In the genomic region with DNA sequence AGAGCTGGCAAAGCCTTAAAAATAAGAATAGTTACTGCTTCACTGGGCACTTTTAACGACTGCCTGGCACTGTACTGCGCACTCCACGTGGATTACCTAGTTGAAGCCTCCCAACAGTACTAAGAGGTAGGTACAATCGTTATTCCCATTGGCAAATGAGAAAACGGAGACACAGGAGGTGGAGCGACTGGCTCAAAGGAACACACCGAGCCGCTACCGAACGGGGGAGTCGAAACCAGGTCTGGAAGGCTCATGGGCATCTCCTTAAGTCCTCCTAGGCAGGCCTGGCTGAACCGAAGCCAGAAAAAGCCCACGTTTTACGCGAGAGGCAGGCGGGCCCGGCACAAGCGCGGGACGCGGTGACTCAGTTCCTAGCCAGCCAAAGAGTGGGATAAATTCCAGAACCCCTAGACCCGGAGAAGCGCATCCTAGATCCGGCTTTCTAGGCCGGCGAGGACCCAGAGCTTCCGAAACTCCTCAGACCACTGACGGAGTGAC, we compare ENCODE assay signal across 1 cellular context.
TF ChIP-seq lines count a peak whose summit lies in the region.

No MANE protein-coding gene starts in this region.

TF ChIP-seq in GM12878, 131 proteins besides CTCF, POLR2A, EP300 and RAD21:
- TF ChIP-seq, protein P1, sequence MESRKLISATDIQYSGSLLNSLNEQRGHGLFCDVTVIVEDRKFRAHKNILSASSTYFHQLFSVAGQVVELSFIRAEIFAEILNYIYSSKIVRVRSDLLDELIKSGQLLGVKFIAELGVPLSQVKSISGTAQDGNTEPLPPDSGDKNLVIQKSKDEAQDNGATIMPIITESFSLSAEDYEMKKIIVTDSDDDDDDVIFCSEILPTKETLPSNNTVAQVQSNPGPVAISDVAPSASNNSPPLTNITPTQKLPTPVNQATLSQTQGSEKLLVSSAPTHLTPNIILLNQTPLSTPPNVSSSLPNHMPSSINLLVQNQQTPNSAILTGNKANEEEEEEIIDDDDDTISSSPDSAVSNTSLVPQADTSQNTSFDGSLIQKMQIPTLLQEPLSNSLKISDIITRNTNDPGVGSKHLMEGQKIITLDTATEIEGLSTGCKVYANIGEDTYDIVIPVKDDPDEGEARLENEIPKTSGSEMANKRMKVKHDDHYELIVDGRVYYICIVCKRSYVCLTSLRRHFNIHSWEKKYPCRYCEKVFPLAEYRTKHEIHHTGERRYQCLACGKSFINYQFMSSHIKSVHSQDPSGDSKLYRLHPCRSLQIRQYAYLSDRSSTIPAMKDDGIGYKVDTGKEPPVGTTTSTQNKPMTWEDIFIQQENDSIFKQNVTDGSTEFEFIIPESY (IDR thresholded peaks at IDR 0.05): no peak
- TF ChIP-seq, protein P2, sequence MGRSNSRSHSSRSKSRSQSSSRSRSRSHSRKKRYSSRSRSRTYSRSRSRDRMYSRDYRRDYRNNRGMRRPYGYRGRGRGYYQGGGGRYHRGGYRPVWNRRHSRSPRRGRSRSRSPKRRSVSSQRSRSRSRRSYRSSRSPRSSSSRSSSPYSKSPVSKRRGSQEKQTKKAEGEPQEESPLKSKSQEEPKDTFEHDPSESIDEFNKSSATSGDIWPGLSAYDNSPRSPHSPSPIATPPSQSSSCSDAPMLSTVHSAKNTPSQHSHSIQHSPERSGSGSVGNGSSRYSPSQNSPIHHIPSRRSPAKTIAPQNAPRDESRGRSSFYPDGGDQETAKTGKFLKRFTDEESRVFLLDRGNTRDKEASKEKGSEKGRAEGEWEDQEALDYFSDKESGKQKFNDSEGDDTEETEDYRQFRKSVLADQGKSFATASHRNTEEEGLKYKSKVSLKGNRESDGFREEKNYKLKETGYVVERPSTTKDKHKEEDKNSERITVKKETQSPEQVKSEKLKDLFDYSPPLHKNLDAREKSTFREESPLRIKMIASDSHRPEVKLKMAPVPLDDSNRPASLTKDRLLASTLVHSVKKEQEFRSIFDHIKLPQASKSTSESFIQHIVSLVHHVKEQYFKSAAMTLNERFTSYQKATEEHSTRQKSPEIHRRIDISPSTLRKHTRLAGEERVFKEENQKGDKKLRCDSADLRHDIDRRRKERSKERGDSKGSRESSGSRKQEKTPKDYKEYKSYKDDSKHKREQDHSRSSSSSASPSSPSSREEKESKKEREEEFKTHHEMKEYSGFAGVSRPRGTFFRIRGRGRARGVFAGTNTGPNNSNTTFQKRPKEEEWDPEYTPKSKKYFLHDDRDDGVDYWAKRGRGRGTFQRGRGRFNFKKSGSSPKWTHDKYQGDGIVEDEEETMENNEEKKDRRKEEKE (IDR thresholded peaks at IDR 0.05): no peak
- TF ChIP-seq, protein P3, sequence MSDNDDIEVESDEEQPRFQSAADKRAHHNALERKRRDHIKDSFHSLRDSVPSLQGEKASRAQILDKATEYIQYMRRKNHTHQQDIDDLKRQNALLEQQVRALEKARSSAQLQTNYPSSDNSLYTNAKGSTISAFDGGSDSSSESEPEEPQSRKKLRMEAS (IDR thresholded peaks at IDR 0.05; ENCODE audit: low read depth, low read length): no peak
- TF ChIP-seq SMARCA5 (IDR thresholded peaks at IDR 0.05): peak; percentile 14; the same call in 1 of the 2 replicates
- peak; percentile 15; the same call in 1 of the 2 replicates for TF ChIP-seq POLR2AphosphoS5 (IDR thresholded peaks at IDR 0.05; ENCODE audit: low read length)
- TF ChIP-seq IKZF2 (IDR thresholded peaks at IDR 0.05): 0 out of 4 replicates have a peak, but pooled peaks of 1 of the 2 experiments have one; percentile 2
- TF ChIP-seq ZZZ3 (IDR thresholded peaks at IDR 0.05; ENCODE audit: control insufficient read depth, insufficient read length, low read depth): no peak
- no peak for TF ChIP-seq POLR2AphosphoS2 (IDR thresholded peaks at IDR 0.05; ENCODE audit: low read depth, low read length)
